Comparison of ENCODE assay signal across 14 cellular contexts in the genomic region with DNA sequence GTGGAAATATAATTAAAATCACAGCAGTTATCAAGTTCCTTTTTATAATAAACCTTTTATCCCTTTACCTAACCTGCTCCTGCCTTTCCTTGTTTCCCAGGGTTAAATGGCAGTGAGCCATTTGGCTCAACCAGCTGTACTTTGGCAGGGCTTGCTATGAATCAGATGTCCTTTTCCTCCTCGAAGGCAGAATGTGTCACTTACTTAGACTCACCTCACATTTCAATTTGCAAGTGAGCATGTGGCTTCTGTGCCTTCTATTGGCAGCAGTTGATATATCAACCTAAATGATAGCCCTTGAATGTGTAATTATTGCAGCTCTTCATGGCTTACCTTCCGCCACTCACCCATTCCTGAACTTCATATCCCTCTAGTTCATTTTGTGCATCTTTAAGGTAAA.
A peak's percentile ranks its signal among the peaks of the same experiment; 100 is the strongest.
DNase-seq lines count a peak whose midpoint lies in the region; ATAC-seq, FAIRE-seq and TF ChIP-seq lines count a peak whose summit lies in the region.
"Had no signal": no experiment of that assay in that cellular context is flagged by ENCODE, and none has a peak within 500 bp of the region (broad histone marks: within the 10 kb centered on the region; RNA-seq: fewer than 3 reads in every experiment).

No MANE protein-coding gene starts in this region.

- H3K4me3 ChIP-seq in right lobe of liver, result no peak overlapping the region
- H3K4me3 ChIP-seq in HepG2 (replicated peaks in 1 of 3; ENCODE audit: insufficient read depth in 1 of 3, low read depth in 2 of 3, low read length in 3 of 3), result no peak overlapping the region
- no peak overlapping the region for H3K4me3 ChIP-seq in choroid plexus epithelial cell (ENCODE audit: low read depth, low read length)
- H3K4me3 ChIP-seq: A549, SK-N-MC had no signal

- H3K27me3 ChIP-seq in right lobe of liver (no peaks in the 10 kb centered on the region), HepG2 (ENCODE audit: control insufficient read depth in 1 of 2, insufficient read depth in 2 of 2, low read length in 2 of 2) (no peaks in the 10 kb centered on the region)

- H3K4me1 ChIP-seq in right lobe of liver, result no peaks in the 10 kb centered on the region
- H3K4me1 ChIP-seq in HepG2 (ENCODE audit: insufficient read depth, low read length), result no peaks in the 10 kb centered on the region
- H3K4me1 ChIP-seq: A549 had no signal

- H3K36me3 ChIP-seq in right lobe of liver, result no peaks in the 10 kb centered on the region
- no peaks in the 10 kb centered on the region for H3K36me3 ChIP-seq in HepG2 (replicated peaks in 1 of 2; ENCODE audit: control insufficient read depth in 1 of 2, insufficient read depth in 2 of 2, low read length in 2 of 2)

- no peak for TF ChIP-seq EP300 in HepG2 (IDR thresholded peaks at IDR 0.05; ENCODE audit: low read depth in 2 of 2, low read length in 2 of 2)
- no peak for TF ChIP-seq EP300 in HepG2 (CRISPR knock-in tag; IDR thresholded peaks at IDR 0.05; ENCODE audit: borderline replicate concordance)

- H3K9me3 ChIP-seq in right lobe of liver (no peaks in the 10 kb centered on the region), HepG2 (ENCODE audit: low read length) (no peaks in the 10 kb centered on the region)
- H3K9me3 ChIP-seq: A549 had no signal

- H3K27ac ChIP-seq in right lobe of liver, result no peak overlapping the region
- no peak overlapping the region for H3K27ac ChIP-seq in HepG2 (ENCODE audit: extremely low read length, insufficient read depth, low read length)
- H3K27ac ChIP-seq: A549, SK-N-MC had no signal

- in situ Hi-C loops in HepG2 (cut with HindIII; ENCODE audit: extremely low pct_ligation_motif_present, low pct_unique_long_range_greater_than_20kb), result loop anchor here (25.0 kb wide), 1 partner anchor 815 kb away; no protein-coding TSS in a partner anchor

- intact Hi-C loops in right lobe of liver (cut with DNase I), result no loop called here
- intact Hi-C loops in HepG2 (cut with micrococcal nuclease; ENCODE audit: unreplicated experiment), result no loop called here

- CTCF ChIA-PET in HepG2 (lab: Yijun Ruan, JAX; ENCODE audit: low intra/inter-chr PET ratio, low total read pairs), result no interaction called here

- H2AFZ ChIP-seq in HepG2 (ENCODE audit: low read length), result no peak overlapping the region

- no peak overlapping the region for H3K9ac ChIP-seq in HepG2 (ENCODE audit: insufficient read depth, low read depth, low read length)

- TF ChIP-seq POLR2A in right lobe of liver (IDR thresholded peaks at IDR 0.05) (no peak), HepG2 (IDR thresholded peaks at IDR 0.05; ENCODE audit: insufficient read depth in 1 of 2, low read depth in 2 of 2, low read length in 2 of 2) (no peak)

- no TSS peak for BruUV-seq in HepG2 (replicated peaks; lab: Mats Ljungman, UMichigan)

- TF ChIP-seq RAD21 in HepG2 (CRISPR knock-in tag; IDR thresholded peaks at IDR 0.05), result no peak

- DNase-seq in right lobe of liver (peak in 2 of 3 donors; percentile 21 to 52), HepG2 (ENCODE audit: low spot score) (no peak), choroid plexus epithelial cell (ENCODE audit: low read depth) (peak; percentile 56), left lobe of liver (ENCODE audit: low spot score) (peak; percentile 49)
- no peak for DNase-seq in activated CD4-positive, alpha-beta T cell treated with anti-CD3 and anti-CD28 coated beads, Interleukin-2, amount 50 U/mL, for 48 hours
- no peak for DNase-seq in activated naive CD4-positive, alpha-beta T cell (lab: John Stamatoyannopoulos, UW)
- DNase-seq: endodermal cell; Karpas-422; stimulated activated CD8-positive, alpha-beta memory T cell treated with anti-CD3 and anti-CD28 coated beads, Interleukin-4, amount 100 ng/mL, for 48 hours had no signal

- no peak overlapping the region for H3K4me2 ChIP-seq in HepG2 (ENCODE audit: low read depth, low read length)
- H3K4me2 ChIP-seq: A549 had no signal

- no peaks in the 10 kb centered on the region for H4K20me1 ChIP-seq in HepG2 (ENCODE audit: insufficient read depth, low read length)

- FAIRE-seq in HepG2 (lab: Jason Lieb, UNC), result no peak
- FAIRE-seq: A549 had no signal

- ATAC-seq in right lobe of liver (peak; percentile 59 to 88 (median 67)), HepG2 (no peak), left lobe of liver (peak; percentile 63), GM18519 (IDR thresholded peaks at IDR 0.05; ENCODE audit: low FRiP score, unreplicated experiment) (no peak), GM18909 (IDR thresholded peaks at IDR 0.05; ENCODE audit: poor library complexity, unreplicated experiment) (no peak)
- ATAC-seq: A549, HCT116 had no signal

- 38% methylated on average over 2 of the region's 2 CpGs for WGBS in right lobe of liver (ENCODE audit: insufficient coverage, low coverage, low lambda C conversion rate, missing lambda C conversion rate)
- 45% methylated on average over 2 of the region's 2 CpGs for WGBS in HepG2 (ENCODE audit: low lambda C conversion rate)

- TF ChIP-seq CTCF in right lobe of liver (IDR thresholded peaks at IDR 0.05) (no peak), HepG2 (CRISPR knock-in tag; IDR thresholded peaks at IDR 0.05) (no peak), choroid plexus epithelial cell (conservative IDR thresholded peaks at IDR 0.05; ENCODE audit: low read depth, low read length) (no peak)

- no peaks in the 10 kb centered on the region for H3K79me2 ChIP-seq in HepG2 (ENCODE audit: insufficient read depth, low read length)

- POLR2A ChIA-PET in HepG2 (lab: Yijun Ruan, JAX), result no interaction called here

TF ChIP-seq in HepG2, 621 proteins besides CTCF, POLR2A, EP300 and RAD21:
- TF ChIP-seq, protein P1, sequence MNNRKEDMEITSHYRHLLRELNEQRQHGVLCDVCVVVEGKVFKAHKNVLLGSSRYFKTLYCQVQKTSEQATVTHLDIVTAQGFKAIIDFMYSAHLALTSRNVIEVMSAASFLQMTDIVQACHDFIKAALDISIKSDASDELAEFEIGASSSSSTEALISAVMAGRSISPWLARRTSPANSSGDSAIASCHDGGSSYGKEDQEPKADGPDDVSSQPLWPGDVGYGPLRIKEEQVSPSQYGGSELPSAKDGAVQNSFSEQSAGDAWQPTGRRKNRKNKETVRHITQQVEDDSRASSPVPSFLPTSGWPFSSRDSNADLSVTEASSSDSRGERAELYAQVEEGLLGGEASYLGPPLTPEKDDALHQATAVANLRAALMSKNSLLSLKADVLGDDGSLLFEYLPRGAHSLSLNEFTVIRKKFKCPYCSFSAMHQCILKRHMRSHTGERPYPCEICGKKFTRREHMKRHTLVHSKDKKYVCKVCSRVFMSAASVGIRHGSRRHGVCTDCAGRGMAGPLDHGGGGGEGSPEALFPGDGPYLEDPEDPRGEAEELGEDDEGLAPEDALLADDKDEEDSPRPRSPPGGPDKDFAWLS (CRISPR knock-in tag; IDR thresholded peaks at IDR 0.05; ENCODE audit: borderline replicate concordance), result no peak

Comparison
In these comparisons a context has a peak if more than half of its experiments do, and no peak if none do; other contexts are left out.
1. ATAC-seq: peak in right lobe of liver (4 of 4) and left lobe of liver (single experiment); none in HepG2 (single experiment), GM18519 (single experiment) and GM18909 (single experiment).
2. DNase-seq: peak in right lobe of liver (2 of 3), choroid plexus epithelial cell (single experiment) and left lobe of liver (single experiment); none in HepG2 (single experiment), activated CD4-positive, alpha-beta T cell treated with anti-CD3 and anti-CD28 coated beads, Interleukin-2, amount 50 U/mL, for 48 hours (0 of 2) and activated naive CD4-positive, alpha-beta T cell (0 of 4).